ENCODE assay signal across 11 cellular contexts in the genomic region with DNA sequence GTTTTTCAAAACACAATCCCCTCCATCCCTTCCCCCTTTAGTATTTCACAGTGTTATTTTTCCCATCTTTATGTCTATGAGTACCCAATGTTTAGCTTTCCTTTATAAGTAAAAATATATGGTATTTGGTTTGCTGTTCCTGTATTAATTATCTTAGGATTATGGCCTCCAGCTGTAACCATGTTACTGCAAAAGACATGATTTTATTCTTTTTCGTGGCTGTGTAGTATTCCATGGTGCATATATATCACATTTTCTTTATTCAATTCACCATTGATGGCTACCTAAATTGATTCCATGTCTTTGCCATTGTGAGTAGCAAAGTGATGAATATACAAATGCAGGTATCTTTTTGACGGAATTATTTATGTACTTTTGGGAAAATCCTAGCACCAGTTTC.
"Had no signal": no experiment of that assay in that cellular context is flagged by ENCODE, and none has a peak within 500 bp of the region (broad histone marks: within the 10 kb centered on the region; RNA-seq: fewer than 3 reads in every experiment).

No MANE protein-coding gene starts in this region.

- H3K4me3 ChIP-seq: GM23248, GM23338, HAP-1 had no signal

- H3K4me2 ChIP-seq: GM23338 had no signal

- H2AFZ ChIP-seq: GM23248, GM23338 had no signal

- DNase-seq: GM23248, GOT3, H7, H9, HCEC 1CT, HFFc6 had no signal

- FAIRE-seq: H1, H54 had no signal

- H3K27ac ChIP-seq: GM23248 had no signal

- H3K9ac ChIP-seq: GM23248 had no signal

- H3K9me3 ChIP-seq: HAP-1 had no signal

- ATAC-seq: GM23338, HCT116 had no signal

- H3K4me1 ChIP-seq: HAP-1 had no signal

- H3K36me3 ChIP-seq: HAP-1 had no signal
